14 cellular contexts compared by ENCODE assay signal in the genomic region with DNA sequence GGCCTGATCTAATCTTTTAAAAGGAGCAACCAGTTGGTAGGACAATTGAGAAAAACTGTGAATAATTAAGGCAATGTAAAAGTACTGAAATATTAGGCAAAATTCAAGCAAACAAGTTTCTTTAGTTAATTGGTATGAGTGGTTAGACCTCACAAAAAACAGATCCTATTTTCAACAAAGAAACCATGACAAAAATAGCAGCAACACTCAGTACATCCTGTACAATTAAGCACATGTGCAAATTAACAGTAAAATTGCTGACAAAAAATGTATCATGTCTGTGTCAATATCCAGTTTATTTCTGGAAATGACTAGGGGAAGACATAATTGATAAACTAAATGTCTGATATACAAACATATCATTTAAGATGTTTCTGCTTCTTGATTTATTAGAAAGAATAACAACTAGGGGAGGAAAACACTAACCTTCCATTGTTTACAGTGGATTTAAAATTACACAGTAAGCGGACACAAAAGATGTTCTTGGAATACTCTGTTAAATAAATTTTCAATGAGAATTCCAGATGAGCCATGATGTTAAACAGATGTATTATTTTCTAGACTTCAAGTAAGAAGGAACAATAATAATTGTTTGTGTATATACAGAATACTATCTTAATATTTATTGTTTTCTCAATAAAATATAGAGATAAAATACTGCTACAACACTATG.
"Had no signal": no experiment of that assay in that cellular context is flagged by ENCODE, and none has a peak within 500 bp of the region (broad histone marks: within the 10 kb centered on the region; RNA-seq: fewer than 3 reads in every experiment).

No MANE protein-coding gene starts in this region.

- H3K27me3 ChIP-seq: ascending aorta, breast epithelium had no signal

- H3K36me3 ChIP-seq: ascending aorta, breast epithelium, lower lobe of right lung had no signal

- H3K9me3 ChIP-seq: ascending aorta, breast epithelium, lower lobe of right lung had no signal

- H3K4me1 ChIP-seq: breast epithelium, lower lobe of right lung had no signal

- DNase-seq: activated CD4-positive, alpha-beta T cell treated with anti-CD3 and anti-CD28 coated beads, Interleukin-2, amount 50 U/mL, for 1 hour; activated CD8-positive, alpha-beta memory T cell treated with anti-CD3 and anti-CD28 coated beads for 24 hours; activated naive CD4-positive, alpha-beta T cell treated with Interleukin-2 at 50 U/mL for 16 hours; effector memory CD4-positive, alpha-beta T cell; hypothalamus; kidney glomerular epithelial cell; lower lobe of right lung; stimulated activated naive CD8-positive, alpha-beta T cell treated with anti-CD3 and anti-CD28 coated beads, Interleukin-15, amount 100 ng/mL, for 72 hours; T-helper 9 cell had no signal

- H3K27ac ChIP-seq: epithelial cell of prostate, lower lobe of right lung had no signal

- H3K4me2 ChIP-seq: smooth muscle cell had no signal

- ATAC-seq: activated CD4-positive, CD25-positive, alpha-beta regulatory T cell treated with anti-CD3 and anti-CD28 coated beads, Interleukin-2, amount 50 U/mL, for 24 hours; lower lobe of right lung; stimulated activated naive CD8-positive, alpha-beta T cell treated with anti-CD3 and anti-CD28 coated beads, Interleukin-15, amount 100 ng/mL, for 72 hours had no signal

- H3K4me3 ChIP-seq: ascending aorta, breast epithelium, lower lobe of right lung, smooth muscle cell had no signal
